In genomic region chr14:63045612-63046320, GRCh38 we compare ENCODE assay signal across 8 cellular contexts. TPM values are rescaled to one million over a fixed set of nuclear protein-coding genes. Genes with fewer than 3 reads are reported as not detected.
DNase-seq lines count a peak whose midpoint lies in the region; ATAC-seq and TF ChIP-seq lines count a peak whose summit lies in the region.

No MANE protein-coding gene starts in this region.

- H3K36me3 ChIP-seq in IMR-90 (ENCODE audit: control insufficient read depth, insufficient read depth, low read length), result no peaks in the 10 kb centered on the region
- no peaks in the 10 kb centered on the region for H3K36me3 ChIP-seq in stomach

- no peak for TF ChIP-seq POLR2A in IMR-90 (IDR thresholded peaks at IDR 0.05; ENCODE audit: low read depth, low read length)
- TF ChIP-seq POLR2A in stomach (IDR thresholded peaks at IDR 0.05), result no peak

- no peak overlapping the region for H3K9ac ChIP-seq in IMR-90 (ENCODE audit: low read depth, low read length)

- H2BK20ac ChIP-seq in IMR-90 (ENCODE audit: low read depth, low read length), result no peak overlapping the region

- H3K56ac ChIP-seq in IMR-90 (ENCODE audit: extremely low read depth, insufficient read depth, low read length), result no peak overlapping the region

- H3K4me2 ChIP-seq in IMR-90 (ENCODE audit: low read depth, low read length), result peak overlapping the region; percentile 95

- intact Hi-C loops in IMR-90 (cut with micrococcal nuclease), result no loop called here
- intact Hi-C loops in stomach (cut with DNase I; ENCODE audit: low total_unique reads), result no loop called here

- no peaks in the 10 kb centered on the region for H3K9me3 Mint-ChIP-seq in WTC11

- no peaks in the 10 kb centered on the region for H3K9me3 ChIP-seq in IMR-90 (ENCODE audit: control insufficient read depth, insufficient read depth, low read length)
- H3K9me3 ChIP-seq in stomach, result no peaks in the 10 kb centered on the region

- TF ChIP-seq EP300 in stomach (IDR thresholded peaks at IDR 0.05), result no peak

- ATAC-seq in IMR-90 (ENCODE audit: low read depth) (peak; percentile 93), WTC11 (peak; percentile 79), HG03025 (IDR thresholded peaks at IDR 0.05; ENCODE audit: low FRiP score, unreplicated experiment) (no peak)

- H3K18ac ChIP-seq in IMR-90 (ENCODE audit: low read depth, low read length), result no peak overlapping the region

- H4K8ac ChIP-seq in IMR-90 (ENCODE audit: low read depth in 2 of 2, low read length in 2 of 2), result no peak overlapping the region

- H2AFZ ChIP-seq in IMR-90 (replicated peaks; ENCODE audit: low read length, poor library complexity), result peak overlapping the region; percentile 89

- dilution Hi-C loops in IMR-90 (cut with HindIII; ENCODE audit: low sequenced_read_pairs, unreplicated experiment), result no loop called here

- no peaks in the 10 kb centered on the region for H3K36me3 Mint-ChIP-seq in WTC11

- no peak overlapping the region for H3K14ac ChIP-seq in IMR-90 (replicated peaks; ENCODE audit: low read depth, low read length)

- H2BK5ac ChIP-seq in IMR-90 (ENCODE audit: low read depth, low read length, poor library complexity, severe bottlenecking), result no peak overlapping the region

- H3K79me1 ChIP-seq in IMR-90 (ENCODE audit: low read depth in 1 of 2, low read length in 2 of 2), result no peaks in the 10 kb centered on the region

- H3K27me3 Mint-ChIP-seq in WTC11 (ENCODE audit: low read depth), result peaks cover 52% of the 10 kb centered on the region

- no peak for TF ChIP-seq RAD21 in IMR-90 (IDR thresholded peaks at IDR 0.05; ENCODE audit: low read length)

- H3K27me3 ChIP-seq in IMR-90 (ENCODE audit: control insufficient read depth, insufficient read depth, low read length) (peaks cover 41% of the 10 kb centered on the region), stomach (peaks cover 7 to 74% (median 30%) of the 10 kb centered on the region in 3 donors)

- H2BK15ac ChIP-seq in IMR-90 (ENCODE audit: low read depth, low read length), result no peak overlapping the region

- H3K23ac ChIP-seq in IMR-90 (ENCODE audit: low read depth, low read length), result no peak overlapping the region

- 0 out of 2 replicates have a peak overlapping the region, but pooled peaks have one; percentile 60 for H3K27ac Mint-ChIP-seq in WTC11

- no peaks in the 10 kb centered on the region for H4K20me1 ChIP-seq in IMR-90 (ENCODE audit: insufficient read depth, low read length)

- WGBS in IMR-90 (ENCODE audit: extremely low coverage in 2 of 2, insufficient read length in 1 of 2), 2 experiments, result 2% methylated on average over 24 of the region's 70 CpGs; no CpG with 5 or more reads in 1 of the 2 experiments
- whole genome bisulfite sequencing in stomach, 5 donors, result 1 to 2% (median 2%) methylated on average over 37 to 70 of the region's 70 CpGs

- H3K27ac ChIP-seq in IMR-90 (ENCODE audit: insufficient read depth, low read length), result no peak overlapping the region
- H3K27ac ChIP-seq in stomach, result no peak overlapping the region

- H2BK120ac ChIP-seq in IMR-90 (ENCODE audit: low read depth, low read length), result no peak overlapping the region

- H2AK9ac ChIP-seq in IMR-90 (replicated peaks; ENCODE audit: low read depth, low read length, poor library complexity), result no peak overlapping the region

- peaks cover 34% of the 10 kb centered on the region for H3K4me1 Mint-ChIP-seq in WTC11

- DNase-seq in D341Med (ENCODE audit: low spot score) (peak; percentile 83), IMR-90 (peak; percentile 40), WTC11 (ENCODE audit: low spot score) (peak; percentile 81), stomach (no peak), Kasumi-1 (lab: John Stamatoyannopoulos, UW) (no peak)
- DNase-seq in activated CD4-positive, alpha-beta T cell treated with anti-CD3 and anti-CD28 coated beads for 4 hours, result no peak

- H3K4me3 ChIP-seq in IMR-90 (ENCODE audit: insufficient read depth, low read depth, low read length), result peak overlapping the region; percentile 48
- peak overlapping the region; percentile 53 for H3K4me3 ChIP-seq in iPS-11a (ENCODE audit: low read depth, low read length)
- H3K4me3 ChIP-seq in stomach, result peak overlapping the region; percentile 28 to 45 (median 40)

- H3K9me1 ChIP-seq in IMR-90 (ENCODE audit: insufficient read depth, low read length), result no peaks in the 10 kb centered on the region

- no peak for TF ChIP-seq CTCF in IMR-90 (conservative IDR thresholded peaks at IDR 0.05; ENCODE audit: low read depth, low read length)
- TF ChIP-seq CTCF in WTC11 (IDR thresholded peaks at IDR 0.05), result no peak
- no peak for TF ChIP-seq CTCF in stomach (IDR thresholded peaks at IDR 0.05)

- BruUV-seq in IMR-90 (replicated peaks; lab: Mats Ljungman, UMichigan), result no TSS peak

- no peak overlapping the region for H4K91ac ChIP-seq in IMR-90 (ENCODE audit: insufficient read depth, low read depth, low read length)

- peaks cover 2% of the 10 kb centered on the region for H3K4me1 ChIP-seq in IMR-90 (ENCODE audit: control insufficient read depth, insufficient read depth, low read length)
- peaks cover 12 to 21% (median 15%) of the 10 kb centered on the region in 4 donors for H3K4me1 ChIP-seq in stomach

- in situ Hi-C loops in IMR-90 (cut with MboI; ENCODE audit: low sequenced_read_pairs), result no loop called here

- H3K4ac ChIP-seq in IMR-90 (ENCODE audit: low read depth, low read length), result no peak overlapping the region

- peak overlapping the region; percentile 85 for H3K4me3 Mint-ChIP-seq in WTC11

- H2AK5ac ChIP-seq in IMR-90 (ENCODE audit: low read depth, low read length), result no peak overlapping the region

- H4K5ac ChIP-seq in IMR-90 (ENCODE audit: low read depth, low read length), result no peak overlapping the region

- POLR2A ChIA-PET in IMR-90 (lab: Charles Lee; ENCODE audit: unreplicated experiment), result no interaction called here
- POLR2A ChIA-PET in WTC11 (lab: Charles Lee), result no interaction called here

- CTCF ChIA-PET in IMR-90 (lab: Yijun Ruan, JAX) (no interaction called here), WTC11 (lab: Charles Lee) (interaction anchor here (0.9 to 1.3 kb wide), 3 partner anchors 54 to 877 kb away, joined by 3 to 4 read pairs (median 4); partner anchors contain the start of gene RHOJ)

TF ChIP-seq in IMR-90, 13 proteins besides CTCF, POLR2A, EP300 and RAD21:
- TF ChIP-seq MAZ (IDR thresholded peaks at IDR 0.05; ENCODE audit: borderline replicate concordance, low read depth, low read length), result 0 out of 2 replicates have a peak, but pooled peaks have one; percentile 0
- TF ChIP-seq CHD1 (IDR thresholded peaks at IDR 0.05; ENCODE audit: low read depth, low read length), result no peak
TF ChIP-seq in IMR-90: peak in this region for 1.

TF ChIP-seq in WTC11, 78 proteins besides CTCF, POLR2A, EP300 and RAD21 (continues in another document):
- no peak for TF ChIP-seq CBFB (CRISPR knock-in tag; IDR thresholded peaks at IDR 0.05; ENCODE audit: low read depth)
- no peak for TF ChIP-seq ETV6 (CRISPR knock-in tag; IDR thresholded peaks at IDR 0.05)
- TF ChIP-seq NFYB (CRISPR knock-in tag; conservative IDR thresholded peaks at IDR 0.05; ENCODE audit: low read depth), result 0 out of 2 replicates have a peak, but pooled peaks have one; percentile 10
- TF ChIP-seq SMAD4 (CRISPR knock-in tag; IDR thresholded peaks at IDR 0.05), result peak; percentile 64; the same call in 1 of the 2 replicates
- no peak for TF ChIP-seq HMGA2 (CRISPR knock-in tag; IDR thresholded peaks at IDR 0.05)
- TF ChIP-seq IRF2 (CRISPR knock-in tag; IDR thresholded peaks at IDR 0.05; ENCODE audit: borderline replicate concordance, low read depth), result no peak
- TF ChIP-seq USF1 (CRISPR knock-in tag; IDR thresholded peaks at IDR 0.05), result peak; percentile 49; the same call in 1 of the 2 replicates
- TF ChIP-seq, protein P1, sequence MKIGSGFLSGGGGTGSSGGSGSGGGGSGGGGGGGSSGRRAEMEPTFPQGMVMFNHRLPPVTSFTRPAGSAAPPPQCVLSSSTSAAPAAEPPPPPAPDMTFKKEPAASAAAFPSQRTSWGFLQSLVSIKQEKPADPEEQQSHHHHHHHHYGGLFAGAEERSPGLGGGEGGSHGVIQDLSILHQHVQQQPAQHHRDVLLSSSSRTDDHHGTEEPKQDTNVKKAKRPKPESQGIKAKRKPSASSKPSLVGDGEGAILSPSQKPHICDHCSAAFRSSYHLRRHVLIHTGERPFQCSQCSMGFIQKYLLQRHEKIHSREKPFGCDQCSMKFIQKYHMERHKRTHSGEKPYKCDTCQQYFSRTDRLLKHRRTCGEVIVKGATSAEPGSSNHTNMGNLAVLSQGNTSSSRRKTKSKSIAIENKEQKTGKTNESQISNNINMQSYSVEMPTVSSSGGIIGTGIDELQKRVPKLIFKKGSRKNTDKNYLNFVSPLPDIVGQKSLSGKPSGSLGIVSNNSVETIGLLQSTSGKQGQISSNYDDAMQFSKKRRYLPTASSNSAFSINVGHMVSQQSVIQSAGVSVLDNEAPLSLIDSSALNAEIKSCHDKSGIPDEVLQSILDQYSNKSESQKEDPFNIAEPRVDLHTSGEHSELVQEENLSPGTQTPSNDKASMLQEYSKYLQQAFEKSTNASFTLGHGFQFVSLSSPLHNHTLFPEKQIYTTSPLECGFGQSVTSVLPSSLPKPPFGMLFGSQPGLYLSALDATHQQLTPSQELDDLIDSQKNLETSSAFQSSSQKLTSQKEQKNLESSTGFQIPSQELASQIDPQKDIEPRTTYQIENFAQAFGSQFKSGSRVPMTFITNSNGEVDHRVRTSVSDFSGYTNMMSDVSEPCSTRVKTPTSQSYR (CRISPR knock-in tag; IDR thresholded peaks at IDR 0.05), result 0 out of 2 replicates have a peak, but pooled peaks have one; percentile 33
- no peak for TF ChIP-seq NFATC4 (CRISPR knock-in tag; IDR thresholded peaks at IDR 0.05)

RNA-seq across cellular contexts. Expression of gene KCNH5, which starts 0.5 kb away (rescaled TPM):
- total RNA-seq in IMR-90 (2012; rRNA removed) (under 0.01 TPM in 2 replicates), WTC11 (2021) (0.60 to 1.4 TPM (median 0.76 TPM) in 3 replicates), stomach (under 1 TPM in 1 of 5 donors, not detected in 4; 0.55 TPM)
- polyA plus RNA-seq in IMR-90 (2012; rRNA removed) (0.03 and 0.04 TPM in 2 replicates), stomach (under 1 TPM in 1 of 3 donors, not detected in 2; under 0.01 TPM)
- 0.01 and 0.02 TPM in 2 replicates for polyA plus RNA-seq in IMR-90 (2012; cell fraction: cytosol; rRNA removed)
- polyA plus RNA-seq in IMR-90 (2012; cell fraction: nucleus; rRNA removed; ENCODE audit: low replicate concordance), result 0.05 TPM in 1 of 2 replicates, not detected in the other

Comparison
In these comparisons a context has a peak if more than half of its experiments do, and no peak if none do; other contexts are left out.
1. DNase-seq: peak in D341Med (single experiment), IMR-90 (single experiment) and WTC11 (single experiment); none in stomach (single experiment), Kasumi-1 (0 of 2) and activated CD4-positive, alpha-beta T cell treated with anti-CD3 and anti-CD28 coated beads for 4 hours (0 of 2).
2. Peak in every context shown above with its lines, with median percentiles within 50 percentile points of each other: H3K4me3 ChIP-seq.